27 cellular contexts compared by ENCODE assay signal in the genomic region with DNA sequence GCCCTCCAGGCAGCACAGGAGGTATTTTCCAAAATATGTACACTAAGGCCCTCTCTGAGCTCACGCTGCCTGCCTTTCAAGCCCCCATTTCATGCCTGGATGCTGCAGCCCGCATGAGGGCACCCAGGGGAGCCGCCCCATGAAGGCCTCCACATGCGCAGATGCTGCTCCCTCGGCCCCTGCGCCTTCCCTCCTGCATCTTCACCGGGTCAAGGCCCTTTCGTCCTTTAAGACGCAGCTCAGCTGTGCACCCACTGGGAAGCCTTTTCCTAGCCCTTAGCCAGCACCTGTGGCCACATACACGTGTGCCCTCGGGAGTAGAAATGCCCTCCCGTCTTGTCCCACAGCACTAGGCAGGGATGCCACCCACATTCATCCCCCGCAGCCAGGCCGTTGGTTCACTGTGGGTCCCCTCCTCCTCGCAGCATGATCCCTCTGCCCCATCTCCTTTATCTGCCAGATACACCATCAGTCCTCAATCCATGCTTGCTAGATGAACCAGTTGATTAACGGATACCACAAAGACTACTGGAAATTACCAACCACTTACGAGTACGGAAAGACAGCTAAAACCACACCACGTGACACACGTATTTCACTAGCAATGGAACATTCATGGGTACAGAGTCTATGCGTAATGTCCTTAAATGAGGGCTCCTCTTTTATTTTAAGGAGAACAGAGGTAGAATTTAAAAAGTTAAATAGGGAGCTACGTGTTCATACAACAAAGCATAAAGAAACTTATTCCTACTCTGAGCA.
DNase-seq lines count a peak whose midpoint lies in the region; ATAC-seq, FAIRE-seq and TF ChIP-seq lines count a peak whose summit lies in the region.
"Had no signal": no experiment of that assay in that cellular context is flagged by ENCODE, and none has a peak within 500 bp of the region (broad histone marks: within the 10 kb centered on the region; RNA-seq: fewer than 3 reads in every experiment).

No MANE protein-coding gene starts in this region.

- CTCF ChIA-PET in WTC11 (lab: Charles Lee): interaction anchor here (1.0 to 1.9 kb wide), 2 partner anchors 38 to 516 kb away, joined by 3 to 6 read pairs; no protein-coding TSS in a partner anchor
- CTCF ChIA-PET in HepG2 (lab: Yijun Ruan, JAX; ENCODE audit: low intra/inter-chr PET ratio, low total read pairs): no interaction called here

- no peak overlapping the region for H3K9ac ChIP-seq in HepG2 (ENCODE audit: insufficient read depth, low read depth, low read length)

- no peaks in the 10 kb centered on the region for H3K79me2 ChIP-seq in HepG2 (ENCODE audit: insufficient read depth, low read length)

- no peak overlapping the region for H3K4me3 Mint-ChIP-seq in T-helper 2 cell treated with Interferon-gamma antibody and Interleukin-4, amounts not matched to agents 5 μg/mL and 100 μg/mL, for 36 hours
- H3K4me3 Mint-ChIP-seq in WTC11: no peak overlapping the region
- H3K4me3 Mint-ChIP-seq: activated CD4-positive, alpha-beta T cell treated with anti-CD3 and anti-CD28 coated beads for 36 hours; activated T-cell treated with anti-CD3 and anti-CD28 coated beads, Interleukin-2, amount 50 U/mL, for 24 hours; CD4-positive, alpha-beta memory T cell; naive thymus-derived CD8-positive, alpha-beta T cell had no signal

- no peaks in the 10 kb centered on the region for H3K9me3 ChIP-seq in HepG2 (ENCODE audit: low read length)
- no peaks in the 10 kb centered on the region for H3K9me3 ChIP-seq in WERI-Rb-1 (ENCODE audit: severe bottlenecking)
- H3K9me3 ChIP-seq: testis had no signal

- no peak overlapping the region for H2AFZ ChIP-seq in HepG2 (ENCODE audit: low read length)
- H2AFZ ChIP-seq: hepatocyte had no signal

- H3K36me3 Mint-ChIP-seq in T-helper 2 cell treated with Interferon-gamma antibody and Interleukin-4, amounts not matched to agents 5 μg/mL and 100 μg/mL, for 36 hours (ENCODE audit: low read depth): no peaks in the 10 kb centered on the region
- H3K36me3 Mint-ChIP-seq in WTC11: peaks cover 3% of the 10 kb centered on the region
- H3K36me3 Mint-ChIP-seq: CD4-positive, alpha-beta memory T cell had no signal

- H3K4me3 ChIP-seq in HepG2 (replicated peaks in 1 of 3; ENCODE audit: insufficient read depth in 1 of 3, low read depth in 2 of 3, low read length in 3 of 3): no peak overlapping the region
- H3K4me3 ChIP-seq in WERI-Rb-1 (ENCODE audit: low read depth, low read length): no peak overlapping the region
- H3K4me3 ChIP-seq: hepatocyte, spleen, testis had no signal

- no peaks in the 10 kb centered on the region for H3K27me3 Mint-ChIP-seq in T-helper 2 cell treated with Interferon-gamma antibody and Interleukin-4, amounts not matched to agents 5 μg/mL and 100 μg/mL, for 36 hours (ENCODE audit: low read depth)
- no peaks in the 10 kb centered on the region for H3K27me3 Mint-ChIP-seq in WTC11 (ENCODE audit: low read depth)
- H3K27me3 Mint-ChIP-seq: activated T-cell treated with anti-CD3 and anti-CD28 coated beads, Interleukin-2, amount 50 U/mL, for 24 hours; CD4-positive, alpha-beta memory T cell had no signal

- TF ChIP-seq POLR2A in HepG2 (IDR thresholded peaks at IDR 0.05; ENCODE audit: insufficient read depth in 1 of 2, low read depth in 2 of 2, low read length in 2 of 2): 0 out of 4 replicates have a peak, but pooled peaks of 1 of the 2 experiments have one; percentile 10

- H3K4me2 ChIP-seq in HepG2 (ENCODE audit: low read depth, low read length): no peak overlapping the region
- H3K4me2 ChIP-seq: hepatocyte had no signal

- no peak for DNase-seq in T-helper 2 cell treated with Interferon-gamma antibody and Interleukin-4, amounts not matched to agents 5 μg/mL and 100 μg/mL, for 36 hours (ENCODE audit: low spot score)
- DNase-seq in T-helper 2 cell (no peak), WTC11 (ENCODE audit: low spot score) (no peak), HepG2 (ENCODE audit: low spot score) (no peak), sciatic nerve (ENCODE audit: low spot score) (peak; percentile 49), WERI-Rb-1 (no peak)
- DNase-seq in stimulated activated CD4-positive, alpha-beta T cell treated with anti-CD3 and anti-CD28 coated beads, Interleukin-15, amount 100 ng/mL, for 24 hours: no peak
- DNase-seq: 8988T; activated CD4-positive, alpha-beta T cell treated with anti-CD3 and anti-CD28 coated beads for 36 hours; activated CD8-positive, alpha-beta memory T cell treated with anti-CD3 and anti-CD28 coated beads for 24 hours; activated T-cell treated with anti-CD3 and anti-CD28 coated beads, Interleukin-2, amount 50 U/mL, for 24 hours; CD4-positive, alpha-beta memory T cell; foreskin fibroblast; KG1; mesendoderm; MM.1S; naive thymus-derived CD8-positive, alpha-beta T cell; NCI-H1417 treated with DMSO at 0.1 percent for 48 hours; NCI-H2081; NCI-H226; spleen; stimulated activated CD4-positive, alpha-beta T cell treated with anti-CD3 and anti-CD28 coated beads, Interleukin-4, amount 100 ng/mL, for 1 hour; testis had no signal

- no peaks in the 10 kb centered on the region for H3K4me1 ChIP-seq in HepG2 (ENCODE audit: insufficient read depth, low read length)
- H3K4me1 ChIP-seq: spleen, testis had no signal

- peaks cover 4% of the 10 kb centered on the region for H3K9me3 Mint-ChIP-seq in T-helper 2 cell treated with Interferon-gamma antibody and Interleukin-4, amounts not matched to agents 5 μg/mL and 100 μg/mL, for 36 hours
- peaks cover 6% of the 10 kb centered on the region; the same call in 1 of the 2 replicates for H3K9me3 Mint-ChIP-seq in WTC11

- no peak for TF ChIP-seq RAD21 in HepG2 (CRISPR knock-in tag; IDR thresholded peaks at IDR 0.05)

- WGBS in HepG2 (ENCODE audit: low lambda C conversion rate): 96% methylated on average over 21 of the region's 22 CpGs

- peaks cover 45 to 68% of the 10 kb centered on the region in 2 experiments for H3K36me3 ChIP-seq in HepG2 (replicated peaks in 1 of 2; ENCODE audit: control insufficient read depth in 1 of 2, insufficient read depth in 2 of 2, low read length in 2 of 2)
- no peaks in the 10 kb centered on the region for H3K36me3 ChIP-seq in WERI-Rb-1

- POLR2A ChIA-PET in WTC11 (lab: Charles Lee): no interaction called here
- POLR2A ChIA-PET in HepG2 (lab: Yijun Ruan, JAX): no interaction called here

- peak overlapping the region; percentile 15 for H3K27ac Mint-ChIP-seq in T-helper 2 cell treated with Interferon-gamma antibody and Interleukin-4, amounts not matched to agents 5 μg/mL and 100 μg/mL, for 36 hours
- H3K27ac Mint-ChIP-seq in WTC11: peak overlapping the region; percentile 62; the same call in 1 of the 2 replicates
- H3K27ac Mint-ChIP-seq: activated CD4-positive, alpha-beta T cell treated with anti-CD3 and anti-CD28 coated beads for 36 hours; activated T-cell treated with anti-CD3 and anti-CD28 coated beads, Interleukin-2, amount 50 U/mL, for 24 hours; CD4-positive, alpha-beta memory T cell; naive thymus-derived CD8-positive, alpha-beta T cell had no signal

- intact Hi-C loops in HepG2 (cut with micrococcal nuclease; ENCODE audit: unreplicated experiment): no loop called here
- intact Hi-C loops in sciatic nerve (cut with DNase I): no loop called here

- BruUV-seq in HepG2 (replicated peaks; lab: Mats Ljungman, UMichigan): no TSS peak

- TF ChIP-seq EP300 in HepG2 (IDR thresholded peaks at IDR 0.05; ENCODE audit: low read depth in 2 of 2, low read length in 2 of 2): no peak
- no peak for TF ChIP-seq EP300 in HepG2 (CRISPR knock-in tag; IDR thresholded peaks at IDR 0.05; ENCODE audit: borderline replicate concordance)

- ATAC-seq in WTC11 (no peak), HepG2 (no peak; the same call in 2 of the 3 replicates), sciatic nerve (no peak), GM18498 (IDR thresholded peaks at IDR 0.05; ENCODE audit: unreplicated experiment) (no peak)
- ATAC-seq: activated CD4-positive, alpha-beta T cell treated with anti-CD3 and anti-CD28 coated beads for 36 hours; naive thymus-derived CD8-positive, alpha-beta T cell had no signal

- in situ Hi-C loops in HepG2 (cut with HindIII; ENCODE audit: extremely low pct_ligation_motif_present, low pct_unique_long_range_greater_than_20kb): no loop called here

- no peak for FAIRE-seq in HepG2 (lab: Jason Lieb, UNC)
- FAIRE-seq: colon, RCC 7860 had no signal

- H3K4me1 Mint-ChIP-seq in T-helper 2 cell treated with Interferon-gamma antibody and Interleukin-4, amounts not matched to agents 5 μg/mL and 100 μg/mL, for 36 hours (ENCODE audit: low read depth): no peaks in the 10 kb centered on the region
- peaks cover 12% of the 10 kb centered on the region for H3K4me1 Mint-ChIP-seq in WTC11
- H3K4me1 Mint-ChIP-seq: activated CD4-positive, alpha-beta T cell treated with anti-CD3 and anti-CD28 coated beads for 36 hours; CD4-positive, alpha-beta memory T cell; naive thymus-derived CD8-positive, alpha-beta T cell had no signal

- peaks cover 18% of the 10 kb centered on the region for H4K20me1 ChIP-seq in HepG2 (ENCODE audit: insufficient read depth, low read length)

- TF ChIP-seq CTCF in WTC11 (IDR thresholded peaks at IDR 0.05): no peak
- no peak for TF ChIP-seq CTCF in HepG2 (CRISPR knock-in tag; IDR thresholded peaks at IDR 0.05)
- TF ChIP-seq CTCF in WERI-Rb-1 (IDR thresholded peaks at IDR 0.05; ENCODE audit: low read depth, low read length): no peak

- no peak overlapping the region for H3K27ac ChIP-seq in HepG2 (ENCODE audit: extremely low read length, insufficient read depth, low read length)
- H3K27ac ChIP-seq in WERI-Rb-1: no peak overlapping the region
- H3K27ac ChIP-seq: hepatocyte, testis had no signal

- H3K27me3 ChIP-seq in HepG2 (ENCODE audit: control insufficient read depth in 1 of 2, insufficient read depth in 2 of 2, low read length in 2 of 2) (no peaks in the 10 kb centered on the region), WERI-Rb-1 (ENCODE audit: insufficient read depth, low read depth, severe bottlenecking) (no peaks in the 10 kb centered on the region)
- H3K27me3 ChIP-seq: hepatocyte, spleen, testis had no signal

TF ChIP-seq in WTC11, 78 proteins besides CTCF, POLR2A, EP300 and RAD21 (continues in another document):
- no peak for TF ChIP-seq NFE2L1 (CRISPR knock-in tag; IDR thresholded peaks at IDR 0.05)
- TF ChIP-seq MYBL2 (CRISPR knock-in tag; IDR thresholded peaks at IDR 0.05): no peak
